ENCODE assay signal across 14 cellular contexts in genomic region chr20:50107796-50108331, GRCh38. TPM values are rescaled to one million over a fixed set of nuclear protein-coding genes. Genes with fewer than 3 reads are reported as not detected.
DNase-seq lines count a peak whose midpoint lies in the region; ATAC-seq, FAIRE-seq and TF ChIP-seq lines count a peak whose summit lies in the region.
"Had no signal": no experiment of that assay in that cellular context is flagged by ENCODE, and none has a peak within 500 bp of the region (broad histone marks: within the 10 kb centered on the region; RNA-seq: fewer than 3 reads in every experiment).

No MANE protein-coding gene starts in this region.

- ATAC-seq in Panc1 = no peak
- ATAC-seq: left lung had no signal

- intact Hi-C loops in Panc1 (cut with micrococcal nuclease; ENCODE audit: unreplicated experiment) (no loop called here), sigmoid colon (cut with DNase I) (no loop called here)

- H3K9me3 ChIP-seq in Panc1 (ENCODE audit: control insufficient read depth, insufficient read depth, low read depth, low read length) = no peaks in the 10 kb centered on the region
- no peaks in the 10 kb centered on the region for H3K9me3 ChIP-seq in sigmoid colon
- H3K9me3 ChIP-seq: left lung had no signal

- in situ Hi-C loops in Panc1 (cut with HindIII; ENCODE audit: low pct_unique_long_range_greater_than_20kb, low sequenced_read_pairs) = no loop called here

- FAIRE-seq in GM12892 (lab: Jason Lieb, UNC) = no peak
- FAIRE-seq: GM12891 had no signal

- peaks cover 23% of the 10 kb centered on the region for H3K36me3 Mint-ChIP-seq in T-helper 2 cell treated with Interferon-gamma antibody and Interleukin-4, amounts not matched to agents 5 μg/mL and 100 μg/mL, for 36 hours (ENCODE audit: low read depth)

- TF ChIP-seq CTCF in Panc1 (IDR thresholded peaks at IDR 0.05) (no peak), sigmoid colon (IDR thresholded peaks at IDR 0.05) (no peak)

- no peaks in the 10 kb centered on the region for H3K27me3 Mint-ChIP-seq in T-helper 2 cell treated with Interferon-gamma antibody and Interleukin-4, amounts not matched to agents 5 μg/mL and 100 μg/mL, for 36 hours (ENCODE audit: low read depth)

- TF ChIP-seq POLR2A in erythroblast (IDR thresholded peaks at IDR 0.05; ENCODE audit: low read length) (no peak), sigmoid colon (IDR thresholded peaks at IDR 0.05) (no peak), GM12892 (IDR thresholded peaks at IDR 0.05; ENCODE audit: low read depth, low read length) (no peak)

- no peaks in the 10 kb centered on the region; the same call in 1 of the 2 replicates for H3K36me3 ChIP-seq in Panc1 (ENCODE audit: control insufficient read depth, insufficient read depth, low read length)
- H3K36me3 ChIP-seq in sigmoid colon = no peaks in the 10 kb centered on the region

- no peak overlapping the region for H3K4me3 Mint-ChIP-seq in T-helper 2 cell treated with Interferon-gamma antibody and Interleukin-4, amounts not matched to agents 5 μg/mL and 100 μg/mL, for 36 hours

- H3K9me3 Mint-ChIP-seq in T-helper 2 cell treated with Interferon-gamma antibody and Interleukin-4, amounts not matched to agents 5 μg/mL and 100 μg/mL, for 36 hours = no peaks in the 10 kb centered on the region

- H3K4me1 Mint-ChIP-seq in T-helper 2 cell treated with Interferon-gamma antibody and Interleukin-4, amounts not matched to agents 5 μg/mL and 100 μg/mL, for 36 hours (ENCODE audit: low read depth) = peaks cover 44% of the 10 kb centered on the region

- no TSS peak for BruUV-seq in Panc1 (replicated peaks; lab: Mats Ljungman, UMichigan)

- POLR2A ChIA-PET in Panc1 (lab: Charles Lee) = no interaction called here

- H3K27ac Mint-ChIP-seq in T-helper 2 cell treated with Interferon-gamma antibody and Interleukin-4, amounts not matched to agents 5 μg/mL and 100 μg/mL, for 36 hours = peak overlapping the region; percentile 5

- no peak for TF ChIP-seq EP300 in sigmoid colon (IDR thresholded peaks at IDR 0.05)

- H3K27me3 ChIP-seq in Panc1 (ENCODE audit: control insufficient read depth, insufficient read depth, low read length) (no peaks in the 10 kb centered on the region), sigmoid colon (no peaks in the 10 kb centered on the region)
- H3K27me3 ChIP-seq: left lung had no signal

- no peak for DNase-seq in T-helper 2 cell treated with Interferon-gamma antibody and Interleukin-4, amounts not matched to agents 5 μg/mL and 100 μg/mL, for 36 hours (ENCODE audit: low spot score)
- DNase-seq in T-helper 2 cell = no peak
- no peak for DNase-seq in Panc1 (ENCODE audit: low read depth, low spot score)
- DNase-seq in erythroblast (lab: John Stamatoyannopoulos, UW) = peak; percentile 32 to 51
- DNase-seq in sigmoid colon = no peak
- DNase-seq in GM19238 (ENCODE audit: insufficient read length, low spot score) = no peak
- DNase-seq in NCI-H1930 (lab: John Stamatoyannopoulos, UW) = no peak
- no peak for DNase-seq in GM12892 (ENCODE audit: insufficient read length)
- DNase-seq: 8988T; left lung; NCI-H345; stimulated activated CD4-positive, alpha-beta T cell treated with anti-CD3 and anti-CD28 coated beads, Interleukin-4, amount 100 ng/mL, for 1 hour; substantia nigra had no signal

- H3K4me1 ChIP-seq in Panc1 (ENCODE audit: control insufficient read depth, insufficient read depth, low read length) (peaks cover 69% of the 10 kb centered on the region), sigmoid colon (peaks cover 0 to 78% (median 73%) of the 10 kb centered on the region in 4 donors)

- CTCF ChIA-PET in Panc1 (lab: Charles Lee) = no interaction called here

- no peak overlapping the region for H3K4me3 ChIP-seq in Panc1 (ENCODE audit: low read depth in 2 of 2, low read length in 2 of 2)
- no peak overlapping the region for H3K4me3 ChIP-seq in sigmoid colon
- H3K4me3 ChIP-seq: left lung had no signal

- H3K27ac ChIP-seq in Panc1 (ENCODE audit: low read length) = peak overlapping the region; percentile 53
- H3K27ac ChIP-seq in sigmoid colon = peak overlapping the region; percentile 29 to 66 (median 53)

- WGBS in sigmoid colon, 2 donors = 70 to 71% methylated on average over 6 of the region's 6 CpGs

RNA-seq across cellular contexts. Expression of gene UBE2V1, which starts 5.1 kb away (rescaled TPM):
- total RNA-seq in Panc1 (2021; ENCODE audit: unreplicated experiment) (115 TPM), sigmoid colon (100 to 1,000 TPM in 1 of 4 donors, 10 to 100 TPM in 3; 55.0 to 117 (median 65.6) TPM)
- polyA plus RNA-seq in Panc1 (2012; ENCODE audit: insufficient read length) = 54.8 TPM
- 10 to 100 TPM; 80.4 to 94.1 (median 91.3) TPM for polyA plus RNA-seq in sigmoid colon
- polyA plus RNA-seq in GM12892 (2012; ENCODE audit: missing spikeins) = 120 TPM

RNA-seq across cellular contexts. Expression of gene PEDS1, which starts 45.7 kb away (rescaled TPM):
- total RNA-seq in Panc1 (2021; ENCODE audit: unreplicated experiment) = 88.9 TPM
- 209 TPM for polyA plus RNA-seq in Panc1 (2012; ENCODE audit: insufficient read length)
- 10 to 100 TPM; 19.1 to 27.4 (median 22.6) TPM for total RNA-seq in sigmoid colon
- 10 to 100 TPM; 13.8 to 24.2 (median 14.3) TPM for polyA plus RNA-seq in sigmoid colon
- polyA plus RNA-seq in GM12892 (2012; ENCODE audit: missing spikeins) = 10.3 TPM

Comparison
In these comparisons a context has a peak if more than half of its experiments do, and no peak if none do; other contexts are left out.
1. DNase-seq: peak in erythroblast (2 of 2); none in T-helper 2 cell treated with Interferon-gamma antibody and Interleukin-4, amounts not matched to agents 5 μg/mL and 100 μg/mL, for 36 hours (single experiment), T-helper 2 cell (0 of 5), Panc1 (single experiment), sigmoid colon (single experiment), GM19238 (single experiment), NCI-H1930 (0 of 2) and GM12892 (single experiment).